In the genomic region with DNA sequence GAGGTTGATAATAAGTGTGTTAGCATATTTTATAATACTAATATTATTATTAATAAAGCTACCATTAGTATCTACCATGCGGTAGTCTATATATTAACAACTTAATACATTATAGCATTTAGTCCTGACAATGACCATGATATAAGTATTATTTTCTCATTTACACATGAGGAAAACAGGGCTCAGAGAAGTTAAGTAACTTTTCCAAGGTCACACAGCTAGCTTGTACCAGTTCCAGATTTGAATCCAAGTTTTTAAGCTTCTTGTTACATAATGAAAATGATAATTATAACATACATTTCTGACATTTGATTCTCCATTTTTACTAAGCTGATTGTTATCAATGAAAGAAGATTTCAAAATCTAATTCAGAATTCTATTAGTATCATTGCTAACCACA, we compare ENCODE assay signal across 29 cellular contexts.
"Had no signal": no experiment of that assay in that cellular context is flagged by ENCODE, and none has a peak within 500 bp of the region (broad histone marks: within the 10 kb centered on the region; RNA-seq: fewer than 3 reads in every experiment).

No MANE protein-coding gene starts in this region.

- FAIRE-seq: endometrium, endothelial cell of umbilical vein, frontal cortex had no signal

- DNase-seq: colonic mucosa; cortex of kidney; dermis blood vessel endothelial cell; dorsolateral prefrontal cortex; effector CD4-positive, alpha-beta T cell; effector CD8-positive, alpha-beta T cell; effector memory CD4-positive, alpha-beta T cell; effector memory CD8-positive, alpha-beta T cell; endodermal cell; erythroblast; esophagus squamous epithelium; foreskin fibroblast; foreskin keratinocyte; foreskin melanocyte; gastrocnemius medialis; glutamatergic neuron; head of caudate nucleus; heart left ventricle; heart right ventricle had no signal

- H3K27ac Mint-ChIP-seq: dendritic cell treated with granulocyte-macrophage colony-stimulating factor and Interleukin-4, amounts not matched to agents 40 ng/mL and 50 ng/mL, for 4 days; effector memory CD8-positive, alpha-beta T cell; endodermal cell had no signal

- H3K27me3 ChIP-seq: colonic mucosa, dorsolateral prefrontal cortex, esophagus muscularis mucosa, gastrocnemius medialis, gastroesophageal sphincter, hepatocyte had no signal

- H2AFZ ChIP-seq: hepatocyte had no signal

- H3K27me3 Mint-ChIP-seq: dendritic cell treated with granulocyte-macrophage colony-stimulating factor and Interleukin-4, amounts not matched to agents 40 ng/mL and 50 ng/mL, for 4 days had no signal

- H3K36me3 ChIP-seq: colonic mucosa, esophagus muscularis mucosa, esophagus squamous epithelium, gastrocnemius medialis, gastroesophageal sphincter, heart left ventricle, heart right ventricle had no signal

- H3K27ac ChIP-seq: colonic mucosa, coronary artery, dorsolateral prefrontal cortex, epithelial cell of prostate, esophagus muscularis mucosa, esophagus squamous epithelium, foreskin keratinocyte, gastrocnemius medialis, gastroesophageal sphincter, heart left ventricle, heart right ventricle, hepatocyte had no signal

- ATAC-seq: effector memory CD8-positive, alpha-beta T cell; esophagus mucosa; foreskin keratinocyte; gastrocnemius medialis; gastroesophageal sphincter; heart left ventricle; heart right ventricle had no signal

- H3K9me3 Mint-ChIP-seq: dendritic cell treated with granulocyte-macrophage colony-stimulating factor and Interleukin-4, amounts not matched to agents 40 ng/mL and 50 ng/mL, for 4 days; effector memory CD8-positive, alpha-beta T cell; endodermal cell had no signal

- H3K9me3 ChIP-seq: colonic mucosa, esophagus muscularis mucosa, esophagus squamous epithelium, gastrocnemius medialis, gastroesophageal sphincter, heart left ventricle, heart right ventricle had no signal

- H3K79me2 ChIP-seq: hepatocyte had no signal

- H3K4me1 ChIP-seq: colonic mucosa, esophagus muscularis mucosa, esophagus squamous epithelium, foreskin keratinocyte, gastrocnemius medialis, gastroesophageal sphincter, heart left ventricle, heart right ventricle had no signal

- H3K4me3 ChIP-seq: colonic mucosa, coronary artery, dorsolateral prefrontal cortex, esophagus muscularis mucosa, esophagus squamous epithelium, gastrocnemius medialis, gastroesophageal sphincter, heart left ventricle, heart right ventricle, hepatocyte had no signal

- H3K4me3 Mint-ChIP-seq: dendritic cell treated with granulocyte-macrophage colony-stimulating factor and Interleukin-4, amounts not matched to agents 40 ng/mL and 50 ng/mL, for 4 days; effector memory CD8-positive, alpha-beta T cell; endodermal cell had no signal

- H3K4me2 ChIP-seq: hepatocyte had no signal
